11 cellular contexts compared by ENCODE assay signal in genomic region chr5:156914371-156914737, GRCh38. TPM values are rescaled to one million over a fixed set of nuclear protein-coding genes. Genes with fewer than 3 reads are reported as not detected.
DNase-seq lines count a peak whose midpoint lies in the region; ATAC-seq and TF ChIP-seq lines count a peak whose summit lies in the region.
"Had no signal": no experiment of that assay in that cellular context is flagged by ENCODE, and none has a peak within 500 bp of the region (broad histone marks: within the 10 kb centered on the region; RNA-seq: fewer than 3 reads in every experiment).

No MANE protein-coding gene starts in this region.

- peaks cover 68% of the 10 kb centered on the region for H3K36me3 Mint-ChIP-seq in T-helper 1 cell treated with Interleukin-12 subunit alpha and Interleukin-12 subunit beta and Interleukin-4 antibody, amounts not matched to agents 30 μg/mL and 1 μg/mL, for 36 hours (ENCODE audit: low read depth)
- H3K36me3 Mint-ChIP-seq in IgD-negative memory B cell (peaks cover 7% of the 10 kb centered on the region), naive B cell (no peaks in the 10 kb centered on the region)

- TF ChIP-seq CTCF in vagina (IDR thresholded peaks at IDR 0.05) (no peak), dorsolateral prefrontal cortex (IDR thresholded peaks at IDR 0.05 in 54 of 56, conservative IDR thresholded peaks at IDR 0.05 in 2 of 56; ENCODE audit: low read depth in 1 of 56, partially characterized antibody in 56 of 56) (no peak)

- TF ChIP-seq POLR2A in vagina (IDR thresholded peaks at IDR 0.05) = no peak

- no peak for DNase-seq in T-helper 1 cell
- no peak for DNase-seq in naive B cell
- no peak for DNase-seq in vagina (ENCODE audit: extremely low spot score in 2 of 2)
- no peak for DNase-seq in dorsolateral prefrontal cortex
- DNase-seq in medulla oblongata (ENCODE audit: extremely low spot score) = no peak
- DNase-seq: islet precursor cell, retina had no signal

- ATAC-seq in GM21825 (IDR thresholded peaks at IDR 0.05; ENCODE audit: unreplicated experiment) = peak; percentile 15
- ATAC-seq in naive B cell (ENCODE audit: low read depth in 2 of 2) = no peak
- ATAC-seq: Panc1 had no signal

- peaks cover 77% of the 10 kb centered on the region for H3K4me1 Mint-ChIP-seq in T-helper 1 cell treated with Interleukin-12 subunit alpha and Interleukin-12 subunit beta and Interleukin-4 antibody, amounts not matched to agents 30 μg/mL and 1 μg/mL, for 36 hours (ENCODE audit: low read depth)
- H3K4me1 Mint-ChIP-seq in IgD-negative memory B cell (peaks cover 31 to 34% (median 34%) of the 10 kb centered on the region in 3 donors), naive B cell (peaks cover 27 to 45% (median 30%) of the 10 kb centered on the region in 3 donors)

- H3K27me3 ChIP-seq in vagina = no peaks in the 10 kb centered on the region
- H3K27me3 ChIP-seq in dorsolateral prefrontal cortex = peaks cover 0 to 3% (median 0%) of the 10 kb centered on the region in 45 donors

- peaks cover 23% of the 10 kb centered on the region for H3K9me3 Mint-ChIP-seq in T-helper 1 cell treated with Interleukin-12 subunit alpha and Interleukin-12 subunit beta and Interleukin-4 antibody, amounts not matched to agents 30 μg/mL and 1 μg/mL, for 36 hours
- H3K9me3 Mint-ChIP-seq in IgD-negative memory B cell (peaks cover 0 to 4% (median 2%) of the 10 kb centered on the region in 3 donors), naive B cell (peaks cover 0 to 5% (median 1%) of the 10 kb centered on the region in 7 donors)

- H3K27me3 Mint-ChIP-seq in T-helper 1 cell treated with Interleukin-12 subunit alpha and Interleukin-12 subunit beta and Interleukin-4 antibody, amounts not matched to agents 30 μg/mL and 1 μg/mL, for 36 hours (ENCODE audit: low read depth) = no peaks in the 10 kb centered on the region
- no peaks in the 10 kb centered on the region for H3K27me3 Mint-ChIP-seq in IgD-negative memory B cell
- H3K27me3 Mint-ChIP-seq in naive B cell = no peaks in the 10 kb centered on the region

- H3K9me3 ChIP-seq in vagina = no peaks in the 10 kb centered on the region

- H3K4me1 ChIP-seq in vagina = no peaks in the 10 kb centered on the region

- peak overlapping the region; percentile 96 for H3K27ac Mint-ChIP-seq in T-helper 1 cell treated with Interleukin-12 subunit alpha and Interleukin-12 subunit beta and Interleukin-4 antibody, amounts not matched to agents 30 μg/mL and 1 μg/mL, for 36 hours
- H3K27ac Mint-ChIP-seq in IgD-negative memory B cell (peak overlapping the region; percentile 47 to 83 (median 79)), naive B cell (peak overlapping the region in 5 of 6 donors; percentile 44 to 97 (median 93))

- intact Hi-C loops in vagina (cut with DNase I) (no loop called here), dorsolateral prefrontal cortex (cut with DNase I) (no loop called here)

- no peaks in the 10 kb centered on the region for H3K36me3 ChIP-seq in vagina

- H3K27ac ChIP-seq in vagina = no peak overlapping the region
- H3K27ac ChIP-seq in dorsolateral prefrontal cortex = no peak overlapping the region

- no peak overlapping the region for H3K4me3 ChIP-seq in vagina
- H3K4me3 ChIP-seq in dorsolateral prefrontal cortex = no peak overlapping the region

- peak overlapping the region; percentile 73 for H3K4me3 Mint-ChIP-seq in T-helper 1 cell treated with Interleukin-12 subunit alpha and Interleukin-12 subunit beta and Interleukin-4 antibody, amounts not matched to agents 30 μg/mL and 1 μg/mL, for 36 hours
- H3K4me3 Mint-ChIP-seq in IgD-negative memory B cell = peak overlapping the region in 3 of 4 donors; percentile 57 to 89 (median 72)
- H3K4me3 Mint-ChIP-seq in naive B cell = peak overlapping the region; percentile 18 to 90 (median 73)

RNA-seq across cellular contexts. Expression of gene TIMD4, which starts 48.7 kb away (rescaled TPM):
- polyA plus RNA-seq in IgD-negative memory B cell (not detected), naive B cell (ENCODE audit: low read depth in 6 of 6) (not detected)
- total RNA-seq in vagina (not detected), dorsolateral prefrontal cortex (1 to 10 TPM in 10 of 120 experiments, under 1 TPM in 33, not detected in 77; 0.22 to 1.7 (median 0.56) TPM)
